Comparison of ENCODE assay signal across 23 cellular contexts in the genomic region with DNA sequence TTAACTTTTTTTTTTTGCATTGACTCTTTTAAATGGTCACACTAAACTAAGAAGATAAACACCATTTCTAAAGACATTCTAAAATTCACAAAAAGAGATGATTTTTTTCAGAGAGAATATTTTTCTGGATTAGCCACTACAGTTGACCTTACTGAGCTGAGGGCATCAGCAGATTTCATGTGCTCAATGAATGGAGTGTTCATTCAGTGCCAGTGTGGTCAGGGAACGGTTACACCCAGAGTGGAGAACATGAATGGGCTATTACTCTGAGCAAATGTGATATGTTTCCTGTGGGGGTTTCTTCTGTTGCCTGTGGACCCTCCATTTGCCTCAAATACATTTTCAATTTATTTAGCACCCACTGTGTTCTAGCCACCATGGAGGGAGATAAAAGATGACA. TPM values are rescaled to one million over a fixed set of nuclear protein-coding genes. Genes with fewer than 3 reads are reported as not detected.
DNase-seq lines count a peak whose midpoint lies in the region; ATAC-seq and TF ChIP-seq lines count a peak whose summit lies in the region.
"Had no signal": no experiment of that assay in that cellular context is flagged by ENCODE, and none has a peak within 500 bp of the region (broad histone marks: within the 10 kb centered on the region; RNA-seq: fewer than 3 reads in every experiment).

No MANE protein-coding gene starts in this region.

- H2AFZ ChIP-seq in PC-9, result no peak overlapping the region
- H2AFZ ChIP-seq: GM23338 had no signal

- no peaks in the 10 kb centered on the region for H3K36me3 ChIP-seq in RWPE2 (ENCODE audit: low read depth)
- H3K36me3 ChIP-seq in PC-9 (ENCODE audit: low read depth), result no peaks in the 10 kb centered on the region
- H3K36me3 ChIP-seq: BE2C; BLaER1 treated with 17β-estradiol and CSF1 and Interleukin-3, amounts not matched to agents 10 nM and 100 nM; HAP-1 had no signal

- H3K4me3 Mint-ChIP-seq in activated CD4-positive, alpha-beta memory T cell treated with anti-CD3 and anti-CD28 coated beads for 36 hours, result no peak overlapping the region
- H3K4me3 Mint-ChIP-seq: CD14-positive monocyte; CD4-positive, alpha-beta T cell; CD8-positive, alpha-beta memory T cell; GM23338; HFFc6 had no signal

- H3K4me3 ChIP-seq in RWPE2 (ENCODE audit: severe bottlenecking) (no peak overlapping the region), PC-9 (no peak overlapping the region)
- H3K4me3 ChIP-seq: A549; BLaER1 treated with 17β-estradiol and CSF1 and Interleukin-3, amounts not matched to agents 10 nM and 100 nM; GM23338; HAP-1 had no signal

- peak; percentile 72 for DNase-seq in COLO829 (ENCODE audit: low spot score)
- peak; percentile 1 for DNase-seq in RWPE2 (ENCODE audit: low spot score)
- peak; percentile 72 for DNase-seq in epidermal melanocyte (ENCODE audit: insufficient read length, low spot score)
- DNase-seq in activated CD4-positive, alpha-beta memory T cell treated with anti-CD3 and anti-CD28 coated beads for 36 hours, result no peak
- no peak for DNase-seq in PC-9
- no peak for DNase-seq in NCI-H2171 (lab: John Stamatoyannopoulos, UW)
- DNase-seq: 8988T; ACHN; AML-193; BE2C; Calu3; CD4-positive, alpha-beta T cell; CD8-positive, alpha-beta memory T cell; COR-L47; DMS53; DMS79 treated with DMSO at 0.1 percent for 48 hours; GF-D8; HFFc6 had no signal

- H3K9me3 ChIP-seq in RWPE2 (ENCODE audit: severe bottlenecking), result no peaks in the 10 kb centered on the region
- H3K9me3 ChIP-seq in PC-9 (ENCODE audit: insufficient read depth, low read depth), result no peaks in the 10 kb centered on the region
- H3K9me3 ChIP-seq: HAP-1 had no signal

- H3K27ac ChIP-seq in RWPE2 (ENCODE audit: poor library complexity, severe bottlenecking), result no peak overlapping the region
- no peak overlapping the region for H3K27ac ChIP-seq in PC-9
- H3K27ac ChIP-seq: A549; BLaER1 treated with 17β-estradiol and CSF1 and Interleukin-3, amounts not matched to agents 10 nM and 100 nM had no signal

- ATAC-seq in RWPE2 (ENCODE audit: low read depth), result no peak
- ATAC-seq: A549, GM23338 had no signal

- CTCF ChIA-PET in activated CD4-positive, alpha-beta memory T cell treated with anti-CD3 and anti-CD28 coated beads for 36 hours (lab: Charles Lee), result no interaction called here
- CTCF ChIA-PET in PC-9 (lab: Charles Lee), result no interaction called here

- intact Hi-C loops in activated CD4-positive, alpha-beta memory T cell treated with anti-CD3 and anti-CD28 coated beads for 36 hours (cut with micrococcal nuclease), result no loop called here
- intact Hi-C loops in PC-9 (cut with micrococcal nuclease; ENCODE audit: unreplicated experiment), result no loop called here

- no peaks in the 10 kb centered on the region for H3K36me3 Mint-ChIP-seq in activated CD4-positive, alpha-beta memory T cell treated with anti-CD3 and anti-CD28 coated beads for 36 hours
- H3K36me3 Mint-ChIP-seq: CD14-positive monocyte; CD8-positive, alpha-beta memory T cell had no signal

- TF ChIP-seq CTCF in RWPE2 (IDR thresholded peaks at IDR 0.05; ENCODE audit: poor library complexity, severe bottlenecking) (no peak), PC-9 (conservative IDR thresholded peaks at IDR 0.05) (no peak)

- POLR2A ChIA-PET in activated CD4-positive, alpha-beta memory T cell treated with anti-CD3 and anti-CD28 coated beads for 36 hours (lab: Charles Lee), result no interaction called here
- POLR2A ChIA-PET in PC-9 (lab: Charles Lee; ENCODE audit: unreplicated experiment), result no interaction called here

- BruUV-seq in PC-9 (replicated peaks; lab: Mats Ljungman, UMichigan), result no TSS peak

- H3K79me2 ChIP-seq in PC-9 (ENCODE audit: low read depth), result no peaks in the 10 kb centered on the region

- H3K4me1 ChIP-seq in RWPE2 (ENCODE audit: insufficient read depth, poor library complexity, severe bottlenecking) (no peaks in the 10 kb centered on the region), PC-9 (replicated peaks; ENCODE audit: insufficient read depth) (no peaks in the 10 kb centered on the region)
- H3K4me1 ChIP-seq: A549, BE2C had no signal

- H3K9me2 ChIP-seq in PC-9 (ENCODE audit: insufficient read depth), result no peaks in the 10 kb centered on the region

- no peaks in the 10 kb centered on the region for H4K20me1 ChIP-seq in PC-9 (ENCODE audit: insufficient read depth)
- H4K20me1 ChIP-seq: BLaER1 treated with 17β-estradiol and CSF1 and Interleukin-3, amounts not matched to agents 10 nM and 100 nM had no signal

- H3F3A ChIP-seq in PC-9 (ENCODE audit: insufficient read depth, low read depth), result no peaks in the 10 kb centered on the region

- H3K4me2 ChIP-seq in PC-9, result no peak overlapping the region
- H3K4me2 ChIP-seq: A549; BLaER1 treated with 17β-estradiol and CSF1 and Interleukin-3, amounts not matched to agents 10 nM and 100 nM; GM23338 had no signal

- H3K4me1 Mint-ChIP-seq in activated CD4-positive, alpha-beta memory T cell treated with anti-CD3 and anti-CD28 coated beads for 36 hours (ENCODE audit: low read depth), result no peaks in the 10 kb centered on the region
- H3K4me1 Mint-ChIP-seq: CD14-positive monocyte; CD8-positive, alpha-beta memory T cell had no signal

- no peaks in the 10 kb centered on the region for H3K27me3 ChIP-seq in RWPE2 (ENCODE audit: insufficient read depth, poor library complexity, severe bottlenecking)
- H3K27me3 ChIP-seq in PC-9 (ENCODE audit: insufficient read depth, low read depth), result peaks cover 6% of the 10 kb centered on the region
- H3K27me3 ChIP-seq: BE2C; BLaER1 treated with 17β-estradiol and CSF1 and Interleukin-3, amounts not matched to agents 10 nM and 100 nM had no signal

- H3K27ac Mint-ChIP-seq in activated CD4-positive, alpha-beta memory T cell treated with anti-CD3 and anti-CD28 coated beads for 36 hours, result no peak overlapping the region
- H3K27ac Mint-ChIP-seq: CD14-positive monocyte; CD4-positive, alpha-beta T cell; CD8-positive, alpha-beta memory T cell; GM23338; HFFc6 had no signal

- peaks cover 3% of the 10 kb centered on the region for H3K9me3 Mint-ChIP-seq in activated CD4-positive, alpha-beta memory T cell treated with anti-CD3 and anti-CD28 coated beads for 36 hours
- H3K9me3 Mint-ChIP-seq: CD4-positive, alpha-beta T cell; GM23338 had no signal

- H3K27me3 Mint-ChIP-seq in activated CD4-positive, alpha-beta memory T cell treated with anti-CD3 and anti-CD28 coated beads for 36 hours, result peaks cover 37% of the 10 kb centered on the region

RNA-seq across cellular contexts. Expression of gene PKNOX2, which starts 19.1 kb away (rescaled TPM):
- not detected for total RNA-seq in activated CD4-positive, alpha-beta memory T cell treated with anti-CD3 and anti-CD28 coated beads for 36 hours
- total RNA-seq in PC-9 (2021), result not detected in 2 replicates
- total RNA-seq: Calu3; CD4-positive, alpha-beta T cell; CD8-positive, alpha-beta memory T cell had no signal

Comparison
In these comparisons a context has a peak if more than half of its experiments do, and no peak if none do; other contexts are left out.
1. DNase-seq: peak in COLO829 (single experiment), RWPE2 (single experiment) and epidermal melanocyte (single experiment); none in activated CD4-positive, alpha-beta memory T cell treated with anti-CD3 and anti-CD28 coated beads for 36 hours (single experiment), PC-9 (0 of 2) and NCI-H2171 (single experiment).